2 cellular contexts compared by ENCODE assay signal in the genomic region with DNA sequence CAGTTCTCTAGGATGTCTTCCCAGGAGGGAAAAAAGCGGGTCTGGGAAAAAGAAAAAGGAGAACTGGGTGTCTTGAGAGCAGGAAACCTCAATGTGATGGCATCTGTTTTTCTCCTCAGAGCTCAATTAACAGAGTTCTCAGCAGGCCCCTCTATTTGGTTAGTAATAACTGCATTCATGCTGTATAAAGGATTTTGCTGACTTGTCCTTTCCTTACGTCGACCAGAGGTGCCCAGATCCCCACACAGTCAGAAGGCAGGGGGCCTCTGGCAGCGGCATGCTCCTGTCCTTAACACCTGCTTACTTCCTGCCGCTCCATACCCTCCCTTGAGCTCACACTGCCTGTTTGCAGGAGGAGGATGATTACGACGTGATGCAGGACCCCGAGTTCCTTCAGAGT.
TF ChIP-seq lines count a peak whose summit lies in the region.

No MANE protein-coding gene starts in this region.

TF ChIP-seq in GM23338, 12 proteins besides CTCF, POLR2A, EP300 and RAD21 (continues in another document):
- TF ChIP-seq NANOG (IDR thresholded peaks at IDR 0.05; ENCODE audit: borderline replicate concordance) (no peak), POLR2AphosphoS5 (IDR thresholded peaks at IDR 0.05; ENCODE audit: low read depth) (no peak), CREB1 (CRISPR knock-in tag; IDR thresholded peaks at IDR 0.05; ENCODE audit: low read depth) (no peak), ZNF114 (CRISPR knock-in tag; IDR thresholded peaks at IDR 0.05) (no peak), JUNB (IDR thresholded peaks at IDR 0.05; ENCODE audit: unreplicated experiment) (no peak), ZNF331 (CRISPR knock-in tag; IDR thresholded peaks at IDR 0.05; ENCODE audit: low read depth) (no peak), EZH2phosphoT487 (IDR thresholded peaks at IDR 0.05; ENCODE audit: unreplicated experiment) (no peak), EZH2 (IDR thresholded peaks at IDR 0.05; ENCODE audit: low read depth, unreplicated experiment) (no peak)
- TF ChIP-seq, protein P1, sequence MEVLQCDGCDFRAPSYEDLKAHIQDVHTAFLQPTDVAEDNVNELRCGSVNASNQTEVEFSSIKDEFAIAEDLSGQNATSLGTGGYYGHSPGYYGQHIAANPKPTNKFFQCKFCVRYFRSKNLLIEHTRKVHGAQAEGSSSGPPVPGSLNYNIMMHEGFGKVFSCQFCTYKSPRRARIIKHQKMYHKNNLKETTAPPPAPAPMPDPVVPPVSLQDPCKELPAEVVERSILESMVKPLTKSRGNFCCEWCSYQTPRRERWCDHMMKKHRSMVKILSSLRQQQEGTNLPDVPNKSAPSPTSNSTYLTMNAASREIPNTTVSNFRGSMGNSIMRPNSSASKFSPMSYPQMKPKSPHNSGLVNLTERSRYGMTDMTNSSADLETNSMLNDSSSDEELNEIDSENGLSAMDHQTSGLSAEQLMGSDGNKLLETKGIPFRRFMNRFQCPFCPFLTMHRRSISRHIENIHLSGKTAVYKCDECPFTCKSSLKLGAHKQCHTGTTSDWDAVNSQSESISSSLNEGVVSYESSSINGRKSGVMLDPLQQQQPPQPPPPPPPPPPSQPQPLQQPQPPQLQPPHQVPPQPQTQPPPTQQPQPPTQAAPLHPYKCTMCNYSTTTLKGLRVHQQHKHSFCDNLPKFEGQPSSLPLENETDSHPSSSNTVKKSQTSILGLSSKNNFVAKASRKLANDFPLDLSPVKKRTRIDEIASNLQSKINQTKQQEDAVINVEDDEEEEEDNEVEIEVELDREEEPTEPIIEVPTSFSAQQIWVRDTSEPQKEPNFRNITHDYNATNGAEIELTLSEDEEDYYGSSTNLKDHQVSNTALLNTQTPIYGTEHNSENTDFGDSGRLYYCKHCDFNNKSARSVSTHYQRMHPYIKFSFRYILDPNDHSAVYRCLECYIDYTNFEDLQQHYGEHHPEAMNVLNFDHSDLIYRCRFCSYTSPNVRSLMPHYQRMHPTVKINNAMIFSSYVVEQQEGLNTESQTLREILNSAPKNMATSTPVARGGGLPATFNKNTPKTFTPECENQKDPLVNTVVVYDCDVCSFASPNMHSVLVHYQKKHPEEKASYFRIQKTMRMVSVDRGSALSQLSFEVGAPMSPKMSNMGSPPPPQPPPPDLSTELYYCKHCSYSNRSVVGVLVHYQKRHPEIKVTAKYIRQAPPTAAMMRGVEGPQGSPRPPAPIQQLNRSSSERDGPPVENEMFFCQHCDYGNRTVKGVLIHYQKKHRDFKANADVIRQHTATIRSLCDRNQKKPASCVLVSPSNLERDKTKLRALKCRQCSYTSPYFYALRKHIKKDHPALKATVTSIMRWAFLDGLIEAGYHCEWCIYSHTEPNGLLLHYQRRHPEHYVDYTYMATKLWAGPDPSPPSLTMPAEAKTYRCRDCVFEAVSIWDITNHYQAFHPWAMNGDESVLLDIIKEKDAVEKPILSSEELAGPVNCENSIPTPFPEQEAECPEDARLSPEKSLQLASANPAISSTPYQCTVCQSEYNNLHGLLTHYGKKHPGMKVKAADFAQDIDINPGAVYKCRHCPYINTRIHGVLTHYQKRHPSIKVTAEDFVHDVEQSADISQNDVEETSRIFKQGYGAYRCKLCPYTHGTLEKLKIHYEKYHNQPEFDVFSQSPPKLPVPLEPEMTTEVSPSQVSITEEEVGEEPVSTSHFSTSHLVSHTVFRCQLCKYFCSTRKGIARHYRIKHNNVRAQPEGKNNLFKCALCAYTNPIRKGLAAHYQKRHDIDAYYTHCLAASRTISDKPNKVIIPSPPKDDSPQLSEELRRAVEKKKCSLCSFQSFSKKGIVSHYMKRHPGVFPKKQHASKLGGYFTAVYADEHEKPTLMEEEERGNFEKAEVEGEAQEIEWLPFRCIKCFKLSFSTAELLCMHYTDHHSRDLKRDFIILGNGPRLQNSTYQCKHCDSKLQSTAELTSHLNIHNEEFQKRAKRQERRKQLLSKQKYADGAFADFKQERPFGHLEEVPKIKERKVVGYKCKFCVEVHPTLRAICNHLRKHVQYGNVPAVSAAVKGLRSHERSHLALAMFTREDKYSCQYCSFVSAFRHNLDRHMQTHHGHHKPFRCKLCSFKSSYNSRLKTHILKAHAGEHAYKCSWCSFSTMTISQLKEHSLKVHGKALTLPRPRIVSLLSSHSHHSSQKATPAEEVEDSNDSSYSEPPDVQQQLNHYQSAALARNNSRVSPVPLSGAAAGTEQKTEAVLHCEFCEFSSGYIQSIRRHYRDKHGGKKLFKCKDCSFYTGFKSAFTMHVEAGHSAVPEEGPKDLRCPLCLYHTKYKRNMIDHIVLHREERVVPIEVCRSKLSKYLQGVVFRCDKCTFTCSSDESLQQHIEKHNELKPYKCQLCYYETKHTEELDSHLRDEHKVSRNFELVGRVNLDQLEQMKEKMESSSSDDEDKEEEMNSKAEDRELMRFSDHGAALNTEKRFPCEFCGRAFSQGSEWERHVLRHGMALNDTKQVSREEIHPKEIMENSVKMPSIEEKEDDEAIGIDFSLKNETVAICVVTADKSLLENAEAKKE (CRISPR knock-in tag; IDR thresholded peaks at IDR 0.05): no peak
- TF ChIP-seq, protein P2, sequence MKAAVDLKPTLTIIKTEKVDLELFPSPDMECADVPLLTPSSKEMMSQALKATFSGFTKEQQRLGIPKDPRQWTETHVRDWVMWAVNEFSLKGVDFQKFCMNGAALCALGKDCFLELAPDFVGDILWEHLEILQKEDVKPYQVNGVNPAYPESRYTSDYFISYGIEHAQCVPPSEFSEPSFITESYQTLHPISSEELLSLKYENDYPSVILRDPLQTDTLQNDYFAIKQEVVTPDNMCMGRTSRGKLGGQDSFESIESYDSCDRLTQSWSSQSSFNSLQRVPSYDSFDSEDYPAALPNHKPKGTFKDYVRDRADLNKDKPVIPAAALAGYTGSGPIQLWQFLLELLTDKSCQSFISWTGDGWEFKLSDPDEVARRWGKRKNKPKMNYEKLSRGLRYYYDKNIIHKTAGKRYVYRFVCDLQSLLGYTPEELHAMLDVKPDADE (IDR thresholded peaks at IDR 0.05): no peak

TF ChIP-seq in SK-N-SH, 30 proteins besides CTCF, POLR2A, EP300 and RAD21:
- TF ChIP-seq FOXM1 (IDR thresholded peaks at IDR 0.05; ENCODE audit: low read depth): no peak
- TF ChIP-seq POLR2AphosphoS5 (IDR thresholded peaks at IDR 0.05; ENCODE audit: low read depth, low read length): no peak
- TF ChIP-seq YY1 (IDR thresholded peaks at IDR 0.05; ENCODE audit: low read depth): no peak
- TF ChIP-seq MEF2A (IDR thresholded peaks at IDR 0.05; ENCODE audit: borderline replicate concordance, low read depth): no peak
- TF ChIP-seq, protein P3, sequence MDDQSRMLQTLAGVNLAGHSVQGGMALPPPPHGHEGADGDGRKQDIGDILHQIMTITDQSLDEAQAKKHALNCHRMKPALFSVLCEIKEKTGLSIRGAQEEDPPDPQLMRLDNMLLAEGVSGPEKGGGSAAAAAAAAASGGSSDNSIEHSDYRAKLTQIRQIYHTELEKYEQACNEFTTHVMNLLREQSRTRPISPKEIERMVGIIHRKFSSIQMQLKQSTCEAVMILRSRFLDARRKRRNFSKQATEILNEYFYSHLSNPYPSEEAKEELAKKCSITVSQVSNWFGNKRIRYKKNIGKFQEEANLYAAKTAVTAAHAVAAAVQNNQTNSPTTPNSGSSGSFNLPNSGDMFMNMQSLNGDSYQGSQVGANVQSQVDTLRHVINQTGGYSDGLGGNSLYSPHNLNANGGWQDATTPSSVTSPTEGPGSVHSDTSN (IDR thresholded peaks at IDR 0.05): no peak
- TF ChIP-seq, protein P4, sequence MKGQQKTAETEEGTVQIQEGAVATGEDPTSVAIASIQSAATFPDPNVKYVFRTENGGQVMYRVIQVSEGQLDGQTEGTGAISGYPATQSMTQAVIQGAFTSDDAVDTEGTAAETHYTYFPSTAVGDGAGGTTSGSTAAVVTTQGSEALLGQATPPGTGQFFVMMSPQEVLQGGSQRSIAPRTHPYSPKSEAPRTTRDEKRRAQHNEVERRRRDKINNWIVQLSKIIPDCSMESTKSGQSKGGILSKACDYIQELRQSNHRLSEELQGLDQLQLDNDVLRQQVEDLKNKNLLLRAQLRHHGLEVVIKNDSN (IDR thresholded peaks at IDR 0.05; ENCODE audit: borderline replicate concordance, low read depth): no peak
- TF ChIP-seq, protein P5, sequence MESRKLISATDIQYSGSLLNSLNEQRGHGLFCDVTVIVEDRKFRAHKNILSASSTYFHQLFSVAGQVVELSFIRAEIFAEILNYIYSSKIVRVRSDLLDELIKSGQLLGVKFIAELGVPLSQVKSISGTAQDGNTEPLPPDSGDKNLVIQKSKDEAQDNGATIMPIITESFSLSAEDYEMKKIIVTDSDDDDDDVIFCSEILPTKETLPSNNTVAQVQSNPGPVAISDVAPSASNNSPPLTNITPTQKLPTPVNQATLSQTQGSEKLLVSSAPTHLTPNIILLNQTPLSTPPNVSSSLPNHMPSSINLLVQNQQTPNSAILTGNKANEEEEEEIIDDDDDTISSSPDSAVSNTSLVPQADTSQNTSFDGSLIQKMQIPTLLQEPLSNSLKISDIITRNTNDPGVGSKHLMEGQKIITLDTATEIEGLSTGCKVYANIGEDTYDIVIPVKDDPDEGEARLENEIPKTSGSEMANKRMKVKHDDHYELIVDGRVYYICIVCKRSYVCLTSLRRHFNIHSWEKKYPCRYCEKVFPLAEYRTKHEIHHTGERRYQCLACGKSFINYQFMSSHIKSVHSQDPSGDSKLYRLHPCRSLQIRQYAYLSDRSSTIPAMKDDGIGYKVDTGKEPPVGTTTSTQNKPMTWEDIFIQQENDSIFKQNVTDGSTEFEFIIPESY (IDR thresholded peaks at IDR 0.05; ENCODE audit: borderline replicate concordance, low read depth): no peak
- no peak for TF ChIP-seq FOXJ3 (CRISPR knock-in tag; IDR thresholded peaks at IDR 0.05)
- TF ChIP-seq EZH2phosphoT487 (IDR thresholded peaks at IDR 0.05; ENCODE audit: borderline replicate concordance, low read depth): no peak
- TF ChIP-seq NFIC (IDR thresholded peaks at IDR 0.05; ENCODE audit: borderline replicate concordance): no peak
- TF ChIP-seq SMC3 (IDR thresholded peaks at IDR 0.05; ENCODE audit: low read depth, low read length): no peak
- no peak for TF ChIP-seq FOSL2 (IDR thresholded peaks at IDR 0.05; ENCODE audit: borderline replicate concordance, low read depth)
- no peak for TF ChIP-seq SIN3A (IDR thresholded peaks at IDR 0.05; ENCODE audit: borderline replicate concordance, low read depth, low read length)
- no peak for TF ChIP-seq TCF12 (IDR thresholded peaks at IDR 0.05)
- no peak for TF ChIP-seq JUND (IDR thresholded peaks at IDR 0.05)
- TF ChIP-seq RFX5 (IDR thresholded peaks at IDR 0.05; ENCODE audit: low read length): no peak
- no peak for TF ChIP-seq TEAD4 (IDR thresholded peaks at IDR 0.05; ENCODE audit: borderline replicate concordance, insufficient read depth)
- no peak for TF ChIP-seq GATA2 (CRISPR knock-in tag; IDR thresholded peaks at IDR 0.05)
